Comparison of ENCODE assay signal across 15 cellular contexts in genomic region chr3:168048414-168049330, GRCh38. TPM values are rescaled to one million over a fixed set of nuclear protein-coding genes. Genes with fewer than 3 reads are reported as not detected.
DNase-seq lines count a peak whose midpoint lies in the region; TF ChIP-seq lines count a peak whose summit lies in the region.
"Had no signal": no experiment of that assay in that cellular context is flagged by ENCODE, and none has a peak within 500 bp of the region (broad histone marks: within the 10 kb centered on the region; RNA-seq: fewer than 3 reads in every experiment).

No MANE protein-coding gene starts in this region.

- DNase-seq in NOMO-1 treated with DMSO at 0.1 percent for 48 hours (lab: John Stamatoyannopoulos, UW; ENCODE audit: unreplicated experiment) (peak; percentile 9), NOMO-1 treated with dmso at 0.1 percent for 144 hours (lab: John Stamatoyannopoulos, UW; ENCODE audit: unreplicated experiment) (no peak), ascending aorta (ENCODE audit: low spot score in 2 of 2) (no peak), left kidney (ENCODE audit: low read depth, low spot score) (peak; percentile 30), smooth muscle cell (lab: John Stamatoyannopoulos, UW; ENCODE audit: unreplicated experiment) (no peak), dedifferentiated amniotic fluid mesenchymal stem cell (ENCODE audit: extremely low spot score) (no peak), COR-L47 (lab: John Stamatoyannopoulos, UW) (no peak), HEK293T (ENCODE audit: extremely low spot score) (no peak)
- DNase-seq: activated T-cell treated with anti-CD3 and anti-CD28 coated beads for 4 hours; GF-D8; naive B cell; NCI-H345; retina; stimulated activated naive B cell treated with anti-CD40 and anti-IgM and Interleukin-4, amounts not matched to agents 10 μg/mL and 1 μg/mL and 100 μg/mL, for 72 hours; T-cell had no signal

- H3K9ac ChIP-seq in smooth muscle cell (ENCODE audit: low read depth), result peak overlapping the region; percentile 56

- TF ChIP-seq CTCF in ascending aorta (IDR thresholded peaks at IDR 0.05), result no peak
- no peak for TF ChIP-seq CTCF in smooth muscle cell (IDR thresholded peaks at IDR 0.05; ENCODE audit: borderline replicate concordance, insufficient read depth, poor library complexity, severe bottlenecking)

- POLR2A ChIA-PET in HEK293T (lab: Yijun Ruan, JAX), result no interaction called here

- H3K36me3 ChIP-seq in ascending aorta, result no peaks in the 10 kb centered on the region
- no peaks in the 10 kb centered on the region for H3K36me3 ChIP-seq in smooth muscle cell (ENCODE audit: low read depth)

- intact Hi-C loops in ascending aorta (cut with DNase I), result no loop called here

- peaks cover 70% of the 10 kb centered on the region for H4K20me1 ChIP-seq in smooth muscle cell (ENCODE audit: low read depth)

- peaks cover 62% of the 10 kb centered on the region for H3K79me2 ChIP-seq in smooth muscle cell (ENCODE audit: low read depth)

- H3K4me3 ChIP-seq in ascending aorta, result no peak overlapping the region
- H3K4me3 ChIP-seq in smooth muscle cell, result no peak overlapping the region

- H3K27me3 ChIP-seq in ascending aorta (no peaks in the 10 kb centered on the region), smooth muscle cell (ENCODE audit: low read depth) (no peaks in the 10 kb centered on the region)

- CTCF ChIA-PET in HEK293T (lab: Yijun Ruan, JAX), result interaction anchor here (3.3 kb wide), 1 partner anchor 117 kb away, joined by 24 read pairs; no protein-coding TSS in a partner anchor

- 61% methylated on average over 5 of the region's 5 CpGs for WGBS in smooth muscle cell (ENCODE audit: low lambda C conversion rate)

- peak overlapping the region; percentile 39 for H3K4me2 ChIP-seq in smooth muscle cell

- no peaks in the 10 kb centered on the region for H3F3A ChIP-seq in smooth muscle cell (ENCODE audit: low read depth)

- H3K27ac ChIP-seq in ascending aorta (peak overlapping the region; percentile 28 to 48), smooth muscle cell (ENCODE audit: low read depth) (peak overlapping the region; percentile 78)

- H3K4me1 ChIP-seq in ascending aorta (peaks cover 0 to 19% of the 10 kb centered on the region in 2 donors), smooth muscle cell (ENCODE audit: low read depth) (peaks cover 5% of the 10 kb centered on the region)

- H3K9me3 ChIP-seq in ascending aorta (no peaks in the 10 kb centered on the region), smooth muscle cell (replicated peaks; ENCODE audit: low read depth) (no peaks in the 10 kb centered on the region)

- no peak overlapping the region for H2AFZ ChIP-seq in smooth muscle cell (ENCODE audit: low read depth)

TF ChIP-seq in HEK293T, 16 proteins besides CTCF, POLR2A, EP300 and RAD21:
- no peak for TF ChIP-seq FOXK2 (IDR thresholded peaks at IDR 0.05)

RNA-seq across cellular contexts. Expression of gene GOLIM4, which starts 47.1 kb away (rescaled TPM):
- total RNA-seq in ascending aorta (43.1 TPM), smooth muscle cell (44.5 and 65.1 TPM in 2 replicates)
- polyA plus RNA-seq in smooth muscle cell, result 45.4 and 59.9 TPM in 2 replicates

Comparison
In these comparisons a context has a peak if more than half of its experiments do, and no peak if none do; other contexts are left out.
1. DNase-seq: peak in NOMO-1 treated with DMSO at 0.1 percent for 48 hours (single experiment) and left kidney (single experiment); none in NOMO-1 treated with dmso at 0.1 percent for 144 hours (single experiment), ascending aorta (0 of 2), smooth muscle cell (single experiment), dedifferentiated amniotic fluid mesenchymal stem cell (single experiment), COR-L47 (single experiment) and HEK293T (single experiment).